ENCODE assay signal across 14 cellular contexts in the genomic region with DNA sequence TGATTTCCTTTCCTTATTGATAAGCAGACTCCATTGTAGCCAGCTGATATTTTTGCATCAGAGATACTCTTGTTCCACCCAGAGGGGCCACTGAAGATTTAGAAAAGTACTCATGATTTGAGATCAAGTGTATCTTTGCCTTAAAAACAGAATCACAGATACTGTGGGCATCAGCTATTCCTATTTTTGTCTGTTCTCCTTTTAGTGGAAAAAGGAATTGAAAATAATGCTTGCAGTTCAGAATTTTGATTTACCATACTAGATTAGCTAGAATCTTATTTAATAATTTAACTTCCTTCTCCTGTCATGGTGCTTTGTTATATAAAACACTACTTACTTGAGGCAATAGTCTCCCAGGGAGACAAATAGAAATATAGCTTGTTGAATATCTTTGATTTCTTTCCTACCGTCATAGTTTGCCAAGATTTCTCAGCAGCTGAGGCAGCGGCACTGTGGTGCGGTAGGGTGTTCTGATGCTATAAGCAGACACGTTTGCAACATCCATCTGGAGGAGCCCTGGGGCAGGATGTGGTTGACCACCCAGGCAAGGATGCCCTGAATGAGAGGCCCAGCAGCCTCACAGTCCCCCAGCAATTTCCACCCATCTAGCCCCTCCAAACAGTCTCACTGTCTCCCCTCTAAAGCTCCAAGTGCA. TPM values are rescaled to one million over a fixed set of nuclear protein-coding genes. Genes with fewer than 3 reads are reported as not detected.
DNase-seq lines count a peak whose midpoint lies in the region; ATAC-seq, FAIRE-seq and TF ChIP-seq lines count a peak whose summit lies in the region.
"Had no signal": no experiment of that assay in that cellular context is flagged by ENCODE, and none has a peak within 500 bp of the region (broad histone marks: within the 10 kb centered on the region; RNA-seq: fewer than 3 reads in every experiment).

No MANE protein-coding gene starts in this region.

- H3K9me3 ChIP-seq in right lobe of liver (no peaks in the 10 kb centered on the region), HepG2 (ENCODE audit: low read length) (no peaks in the 10 kb centered on the region), SJCRH30 (replicated peaks) (no peaks in the 10 kb centered on the region), upper lobe of right lung (no peaks in the 10 kb centered on the region), tibial artery (no peaks in the 10 kb centered on the region)

- H3K4me1 ChIP-seq in right lobe of liver (no peaks in the 10 kb centered on the region), HepG2 (ENCODE audit: insufficient read depth, low read length) (no peaks in the 10 kb centered on the region), SJCRH30 (peaks cover 47% of the 10 kb centered on the region), upper lobe of right lung (peaks cover 19% of the 10 kb centered on the region), tibial artery (peaks cover 0 to 15% (median 0%) of the 10 kb centered on the region in 4 donors)

- H3K79me2 ChIP-seq in HepG2 (ENCODE audit: insufficient read depth, low read length) = no peaks in the 10 kb centered on the region

- CTCF ChIA-PET in HepG2 (lab: Yijun Ruan, JAX; ENCODE audit: low intra/inter-chr PET ratio, low total read pairs) = no interaction called here

- peak; percentile 24 to 55 (median 44) for ATAC-seq in right lobe of liver
- no peak for ATAC-seq in HepG2
- peak; percentile 78 for ATAC-seq in upper lobe of right lung

- intact Hi-C loops in right lobe of liver (cut with DNase I) = no loop called here
- intact Hi-C loops in HepG2 (cut with micrococcal nuclease; ENCODE audit: unreplicated experiment) = no loop called here
- intact Hi-C loops in upper lobe of right lung (cut with DNase I) = no loop called here
- intact Hi-C loops in tibial artery (cut with DNase I; ENCODE audit: low total_unique reads) = no loop called here

- H3K4me1 Mint-ChIP-seq in immature natural killer cell = peaks cover 22% of the 10 kb centered on the region in 2 donors

- no peak overlapping the region for H3K4me2 ChIP-seq in HepG2 (ENCODE audit: low read depth, low read length)

- peaks cover 7% of the 10 kb centered on the region; the same call in 1 of the 2 replicates for H4K20me1 ChIP-seq in HepG2 (ENCODE audit: insufficient read depth, low read length)

- no peak for TF ChIP-seq EP300 in HepG2 (IDR thresholded peaks at IDR 0.05; ENCODE audit: low read depth in 2 of 2, low read length in 2 of 2)
- no peak for TF ChIP-seq EP300 in HepG2 (CRISPR knock-in tag; IDR thresholded peaks at IDR 0.05; ENCODE audit: borderline replicate concordance)

- 69% methylated on average over 4 of the region's 4 CpGs for WGBS in right lobe of liver (ENCODE audit: insufficient coverage, low coverage, low lambda C conversion rate, missing lambda C conversion rate)
- 98% methylated on average over 4 of the region's 4 CpGs for WGBS in HepG2 (ENCODE audit: low lambda C conversion rate)

- TF ChIP-seq CTCF in right lobe of liver (IDR thresholded peaks at IDR 0.05) (no peak), HepG2 (CRISPR knock-in tag; IDR thresholded peaks at IDR 0.05) (no peak), upper lobe of right lung (IDR thresholded peaks at IDR 0.05) (no peak), tibial artery (IDR thresholded peaks at IDR 0.05) (no peak)

- H3K27me3 ChIP-seq in right lobe of liver (no peaks in the 10 kb centered on the region), HepG2 (ENCODE audit: control insufficient read depth in 1 of 2, insufficient read depth in 2 of 2, low read length in 2 of 2) (no peaks in the 10 kb centered on the region), SJCRH30 (no peaks in the 10 kb centered on the region), upper lobe of right lung (no peaks in the 10 kb centered on the region), tibial artery (no peaks in the 10 kb centered on the region)

- H2AFZ ChIP-seq in HepG2 (ENCODE audit: low read length) = no peak overlapping the region

- H3K27ac Mint-ChIP-seq in immature natural killer cell = peak overlapping the region in 5 of 6 donors; percentile 11 to 77 (median 49)
- H3K27ac Mint-ChIP-seq: activated T-helper 1 cell treated with anti-CD3 and anti-CD28 coated beads, Interleukin-12 subunit alpha, Interleukin-12 subunit beta, Interleukin-2, Interleukin-4 antibody, amounts not matched to agents 30 ng/mL and 10 ng/mL and 1 ng/mL, durations not matched to agents 14 hours and 24 hours and 36 hours had no signal

- POLR2A ChIA-PET in HepG2 (lab: Yijun Ruan, JAX) = no interaction called here

- H3K36me3 ChIP-seq in right lobe of liver (peaks cover 0 to 21% (median 8%) of the 10 kb centered on the region in 4 donors), HepG2 (replicated peaks in 1 of 2; ENCODE audit: control insufficient read depth in 1 of 2, insufficient read depth in 2 of 2, low read length in 2 of 2) (peaks cover 13 to 74% of the 10 kb centered on the region in 2 experiments), SJCRH30 (0 out of 2 replicates have a peak, but pooled peaks cover 5% of the 10 kb centered on the region), upper lobe of right lung (peaks cover 35% of the 10 kb centered on the region), tibial artery (peaks cover 11 to 51% (median 16%) of the 10 kb centered on the region in 3 donors)

- DNase-seq in right lobe of liver (no peak), HepG2 (ENCODE audit: low spot score) (no peak), SJCRH30 (peak; percentile 52 to 67), immature natural killer cell (peak; percentile 13 to 39 (median 20)), upper lobe of right lung (peak; percentile 72), GF-D8 (lab: John Stamatoyannopoulos, UW) (no peak), retina (no peak), tibial artery (no peak)
- DNase-seq: AML-193, kidney, NCI-H1048, SHP77 had no signal

- FAIRE-seq in HepG2 (lab: Jason Lieb, UNC) = no peak
- FAIRE-seq: endothelial cell of umbilical vein, kidney had no signal

- TF ChIP-seq POLR2A in right lobe of liver (IDR thresholded peaks at IDR 0.05) (no peak), HepG2 (IDR thresholded peaks at IDR 0.05; ENCODE audit: insufficient read depth in 1 of 2, low read depth in 2 of 2, low read length in 2 of 2) (no peak)

- H3K36me3 Mint-ChIP-seq in immature natural killer cell = peaks cover 11 to 20% (median 12%) of the 10 kb centered on the region in 3 donors

- H3K27me3 Mint-ChIP-seq in immature natural killer cell (ENCODE audit: low read depth in 3 of 3) = peaks cover 0 to 4% (median 0%) of the 10 kb centered on the region in 3 donors

- BruUV-seq in HepG2 (replicated peaks; lab: Mats Ljungman, UMichigan) = no TSS peak

- peak overlapping the region in 1 of 3 donors; percentile 1 for H3K27ac ChIP-seq in right lobe of liver
- H3K27ac ChIP-seq in HepG2 (ENCODE audit: extremely low read length, insufficient read depth, low read length) = no peak overlapping the region
- H3K27ac ChIP-seq in SJCRH30 = no peak overlapping the region; the same call in 1 of the 2 replicates
- H3K27ac ChIP-seq in upper lobe of right lung = peak overlapping the region; percentile 67
- H3K27ac ChIP-seq in tibial artery = no peak overlapping the region

- no peak for TF ChIP-seq RAD21 in HepG2 (CRISPR knock-in tag; IDR thresholded peaks at IDR 0.05)

- H3K9me3 Mint-ChIP-seq in immature natural killer cell = no peaks in the 10 kb centered on the region
- H3K9me3 Mint-ChIP-seq: activated T-helper 1 cell treated with anti-CD3 and anti-CD28 coated beads, Interleukin-12 subunit alpha, Interleukin-12 subunit beta, Interleukin-2, Interleukin-4 antibody, amounts not matched to agents 30 ng/mL and 10 ng/mL and 1 ng/mL, durations not matched to agents 14 hours and 24 hours and 36 hours had no signal

- H3K4me3 ChIP-seq in right lobe of liver (no peak overlapping the region), HepG2 (replicated peaks in 1 of 3; ENCODE audit: insufficient read depth in 1 of 3, low read depth in 2 of 3, low read length in 3 of 3) (no peak overlapping the region), SJCRH30 (no peak overlapping the region), upper lobe of right lung (no peak overlapping the region), tibial artery (no peak overlapping the region)

- H3K9ac ChIP-seq in HepG2 (ENCODE audit: insufficient read depth, low read depth, low read length) = no peak overlapping the region

- in situ Hi-C loops in HepG2 (cut with HindIII; ENCODE audit: extremely low pct_ligation_motif_present, low pct_unique_long_range_greater_than_20kb) = no loop called here

- H3K4me3 Mint-ChIP-seq in immature natural killer cell = peak overlapping the region in 3 of 5 donors; percentile 19 to 44 (median 22)
- H3K4me3 Mint-ChIP-seq: activated T-helper 1 cell treated with anti-CD3 and anti-CD28 coated beads, Interleukin-12 subunit alpha, Interleukin-12 subunit beta, Interleukin-2, Interleukin-4 antibody, amounts not matched to agents 30 ng/mL and 10 ng/mL and 1 ng/mL, durations not matched to agents 14 hours and 24 hours and 36 hours had no signal

RNA-seq across cellular contexts. Expression of a gene that starts 47.0 kb away (rescaled TPM):
- total RNA-seq in right lobe of liver = 10 to 100 TPM in 1 of 6 experiments, 1 to 10 TPM in 5; 7.4 to 16.5 (median 8.8) TPM
- total RNA-seq in HepG2 (2016; rRNA removed; fragmentation: Illumina TruSeq; extraction: Trizol) = 23.1 and 31.2 TPM in 2 replicates
- 8.2 and 8.3 TPM in 2 replicates for total RNA-seq in HepG2 (2016; cell fraction: cytosol; rRNA removed; fragmentation: Illumina TruSeq; extraction: Trizol; ENCODE audit: low read depth)
- total RNA-seq in HepG2 (2016; cell fraction: insoluble cytoplasmic fraction; rRNA removed; fragmentation: Illumina TruSeq; extraction: Trizol) = 22.5 and 27.5 TPM in 2 replicates
- 37.9 and 44.9 TPM in 2 replicates for total RNA-seq in HepG2 (2016; cell fraction: membrane; rRNA removed; fragmentation: Illumina TruSeq; extraction: Trizol)
- total RNA-seq in HepG2 (2016; cell fraction: nucleus; rRNA removed; fragmentation: Illumina TruSeq; extraction: Trizol) = 11.6 and 12.3 TPM in 2 replicates
- polyA plus RNA-seq in HepG2 (2011; rRNA removed) = 9.9 and 10.3 TPM in 2 replicates
- 3.2 and 5.4 TPM in 2 replicates for polyA plus RNA-seq in HepG2 (2011; cell fraction: cytosol; rRNA removed)
- 3.2 and 3.5 TPM in 2 replicates for polyA plus RNA-seq in HepG2 (2011; cell fraction: nucleus; rRNA removed)
- polyA plus RNA-seq in HepG2 (2012) = 11.4 and 12.1 TPM in 2 replicates
- polyA plus RNA-seq in HepG2 (2016; cell fraction: cytosol; fragmentation: Illumina TruSeq; extraction: Trizol; ENCODE audit: low read depth) = 8.7 and 9.1 TPM in 2 replicates
- 23.3 and 25.3 TPM in 2 replicates for polyA plus RNA-seq in HepG2 (2016; cell fraction: insoluble cytoplasmic fraction; fragmentation: Illumina TruSeq; extraction: Trizol; ENCODE audit: low read depth)
- polyA plus RNA-seq in HepG2 (2016; cell fraction: membrane; fragmentation: Illumina TruSeq; extraction: Trizol; ENCODE audit: low read depth) = 20.5 and 25.5 TPM in 2 replicates
- 12.6 TPM in 2 replicates for polyA plus RNA-seq in HepG2 (2016; cell fraction: nucleus; fragmentation: Illumina TruSeq; extraction: Trizol; ENCODE audit: insufficient read depth, low read depth)
- 44.2 and 45.5 TPM in 2 replicates for polyA minus RNA-seq in HepG2 (2011; rRNA and poly(A)+ RNA removed; ENCODE audit: low replicate concordance)
- polyA minus RNA-seq in HepG2 (2011; cell fraction: cytosol; rRNA and poly(A)+ RNA removed) = 14.5 and 18.9 TPM in 2 replicates
- 12.9 and 17.0 TPM in 2 replicates for polyA minus RNA-seq in HepG2 (2011; cell fraction: nucleus; rRNA and poly(A)+ RNA removed)
- 26.8 and 28.9 TPM in 2 replicates for total RNA-seq in SJCRH30 (2014; rRNA removed; shearing (Covaris generic))
- 1 to 10 TPM; 2.8 to 5.6 (median 5.5) TPM for polyA plus RNA-seq in immature natural killer cell
- 60.5 TPM for total RNA-seq in upper lobe of right lung

Comparison
In these comparisons a context has a peak if more than half of its experiments do, and no peak if none do; other contexts are left out.
1. DNase-seq: peak in SJCRH30 (2 of 2), immature natural killer cell (3 of 3) and upper lobe of right lung (single experiment); none in right lobe of liver (0 of 3), HepG2 (single experiment), GF-D8 (single experiment), retina (single experiment) and tibial artery (0 of 2).